Comparison of ENCODE assay signal across 1 cellular context in genomic region chr3:15858547-15859506, GRCh38.
TF ChIP-seq lines count a peak whose summit lies in the region.

No MANE protein-coding gene starts in this region.

TF ChIP-seq in HepG2, 621 proteins besides CTCF, POLR2A, EP300 and RAD21 (continued from another document and continues in another):
- TF ChIP-seq SPEN (CRISPR knock-in tag; IDR thresholded peaks at IDR 0.05; ENCODE audit: low read depth): peak; percentile 61
- no peak for TF ChIP-seq ZFAT (CRISPR knock-in tag; conservative IDR thresholded peaks at IDR 0.05)
- 0 out of 2 replicates have a peak, but pooled peaks have one; percentile 21 for TF ChIP-seq TOPORS (CRISPR knock-in tag; IDR thresholded peaks at IDR 0.05)
- TF ChIP-seq ATF4 (CRISPR knock-in tag; IDR thresholded peaks at IDR 0.05): peak in 1 of 2 experiments; percentile 72; a peak in 2 of 4 replicates
- peak; percentile 76; the same call in 1 of the 2 replicates for TF ChIP-seq HOXA3 (CRISPR knock-in tag; IDR thresholded peaks at IDR 0.05)
- TF ChIP-seq ZUFSP (CRISPR knock-in tag; IDR thresholded peaks at IDR 0.05; ENCODE audit: borderline replicate concordance): no peak
- no peak for TF ChIP-seq THAP8 (CRISPR knock-in tag; IDR thresholded peaks at IDR 0.05; ENCODE audit: borderline replicate concordance)
- no peak for TF ChIP-seq ZFYVE20 (CRISPR knock-in tag; IDR thresholded peaks at IDR 0.05; ENCODE audit: borderline replicate concordance, low read depth)
- no peak for TF ChIP-seq CHD4 (IDR thresholded peaks at IDR 0.05; ENCODE audit: borderline replicate concordance, low read length)
- no peak for TF ChIP-seq ZNF672 (CRISPR knock-in tag; IDR thresholded peaks at IDR 0.05)
- no peak for TF ChIP-seq RARG (CRISPR knock-in tag; IDR thresholded peaks at IDR 0.05; ENCODE audit: low read depth)
- TF ChIP-seq PHF21A (CRISPR knock-in tag; IDR thresholded peaks at IDR 0.05): peak; percentile 68
- no peak for TF ChIP-seq CENPBD1 (CRISPR knock-in tag; IDR thresholded peaks at IDR 0.05; ENCODE audit: borderline replicate concordance, low read depth)
- TF ChIP-seq MEIS2 (CRISPR knock-in tag; IDR thresholded peaks at IDR 0.05): peak; percentile 59
- TF ChIP-seq KDM5A (IDR thresholded peaks at IDR 0.05; ENCODE audit: borderline replicate concordance, low read length): no peak
- no peak for TF ChIP-seq U2AF2 (IDR thresholded peaks at IDR 0.05; ENCODE audit: low read depth, low read length)
- TF ChIP-seq ZFY (CRISPR knock-in tag; IDR thresholded peaks at IDR 0.05): peak; percentile 94
- no peak for TF ChIP-seq HINFP (CRISPR knock-in tag; IDR thresholded peaks at IDR 0.05; ENCODE audit: low read depth)
- 0 out of 2 replicates have a peak, but pooled peaks have one; percentile 65 for TF ChIP-seq TERF1 (CRISPR knock-in tag; IDR thresholded peaks at IDR 0.05)
- peak; percentile 71; the same call in 1 of the 2 replicates for TF ChIP-seq RFXAP (CRISPR knock-in tag; IDR thresholded peaks at IDR 0.05; ENCODE audit: borderline replicate concordance)
- TF ChIP-seq MAFK (conservative IDR thresholded peaks at IDR 0.05 in 1 of 2, IDR thresholded peaks at IDR 0.05 in 1 of 2; ENCODE audit: low read length in 2 of 2): no peak
- TF ChIP-seq HCFC1 (IDR thresholded peaks at IDR 0.05; ENCODE audit: low read depth, low read length): no peak
- no peak for TF ChIP-seq NONO (IDR thresholded peaks at IDR 0.05)
- TF ChIP-seq NONO (CRISPR knock-in tag; conservative IDR thresholded peaks at IDR 0.05): peak; percentile 89
- no peak for TF ChIP-seq ZNF577 (CRISPR knock-in tag; IDR thresholded peaks at IDR 0.05; ENCODE audit: borderline replicate concordance, low read depth)
- no peak for TF ChIP-seq U2AF1 (optimal IDR thresholded peaks at IDR 0.05; ENCODE audit: low read depth, low read length)
- no peak for TF ChIP-seq PRPF4 (IDR thresholded peaks at IDR 0.05; ENCODE audit: low read depth, low read length, poor library complexity, severe bottlenecking)
- TF ChIP-seq PRMT3 (CRISPR knock-in tag; IDR thresholded peaks at IDR 0.05; ENCODE audit: borderline replicate concordance, low read depth): no peak
- no peak for TF ChIP-seq CHD2 (IDR thresholded peaks at IDR 0.05; ENCODE audit: low read depth, low read length)
- TF ChIP-seq ZNF550 (CRISPR knock-in tag; IDR thresholded peaks at IDR 0.05; ENCODE audit: borderline replicate concordance): no peak
- TF ChIP-seq YEATS2 (CRISPR knock-in tag; IDR thresholded peaks at IDR 0.05; ENCODE audit: borderline replicate concordance): 0 out of 2 replicates have a peak, but pooled peaks have one; percentile 42
- TF ChIP-seq MNT (IDR thresholded peaks at IDR 0.05): 0 out of 2 replicates have a peak, but pooled peaks have one; percentile 10
- 0 out of 2 replicates have a peak, but pooled peaks have one; percentile 27 for TF ChIP-seq ZNF800 (CRISPR knock-in tag; IDR thresholded peaks at IDR 0.05)
- peak; percentile 71 for TF ChIP-seq ASH2L (IDR thresholded peaks at IDR 0.05; ENCODE audit: insufficient read length, low read depth, low read length)
- peak; percentile 98 to 99 for TF ChIP-seq NR2F1 (CRISPR knock-in tag; IDR thresholded peaks at IDR 0.05)
- TF ChIP-seq ZBTB39 (CRISPR knock-in tag; IDR thresholded peaks at IDR 0.05): no peak
- TF ChIP-seq ZSCAN12 (CRISPR knock-in tag; IDR thresholded peaks at IDR 0.05): no peak
- no peak for TF ChIP-seq MXD1 (CRISPR knock-in tag; IDR thresholded peaks at IDR 0.05)
- TF ChIP-seq HIVEP1 (CRISPR knock-in tag; IDR thresholded peaks at IDR 0.05): 0 out of 2 replicates have a peak, but pooled peaks have one; percentile 55
- no peak for TF ChIP-seq PRDM4 (CRISPR knock-in tag; IDR thresholded peaks at IDR 0.05; ENCODE audit: borderline replicate concordance)
- peak; percentile 26; the same call in 1 of the 2 replicates for TF ChIP-seq SALL2 (CRISPR knock-in tag; IDR thresholded peaks at IDR 0.05)
- TF ChIP-seq TMF1 (CRISPR knock-in tag; IDR thresholded peaks at IDR 0.05; ENCODE audit: low read depth): no peak
- no peak for TF ChIP-seq ZNF781 (CRISPR knock-in tag; IDR thresholded peaks at IDR 0.05; ENCODE audit: borderline replicate concordance, not compliant biosample characterization)
- TF ChIP-seq CERS6 (CRISPR knock-in tag; IDR thresholded peaks at IDR 0.05): no peak
- no peak for TF ChIP-seq ZNF10 (CRISPR knock-in tag; IDR thresholded peaks at IDR 0.05; ENCODE audit: borderline replicate concordance, low read depth)
- TF ChIP-seq EHMT2 (IDR thresholded peaks at IDR 0.05; ENCODE audit: borderline replicate concordance, low read depth, low read length): no peak
